ENCODE assay signal across 2 cellular contexts in genomic region chr6:1313364-1313754, GRCh38.
TF ChIP-seq lines count a peak whose summit lies in the region.

No MANE protein-coding gene starts in this region.

TF ChIP-seq in IMR-90, 13 proteins besides CTCF, POLR2A, EP300 and RAD21:
- TF ChIP-seq SMC3 (IDR thresholded peaks at IDR 0.05; ENCODE audit: low read depth, low read length) (no peak), ELK1 (IDR thresholded peaks at IDR 0.05; ENCODE audit: borderline replicate concordance, low read depth, low read length) (no peak), BHLHE40 (IDR thresholded peaks at IDR 0.05; ENCODE audit: low read depth, low read length) (no peak), MAFK (IDR thresholded peaks at IDR 0.05; ENCODE audit: low read depth, low read length) (no peak), USF2 (IDR thresholded peaks at IDR 0.05; ENCODE audit: low read depth, low read length) (no peak), RCOR1 (IDR thresholded peaks at IDR 0.05; ENCODE audit: insufficient replicate concordance, low read length) (no peak)

TF ChIP-seq in neural cell, 6 proteins besides CTCF, POLR2A, EP300 and RAD21:
- TF ChIP-seq MXI1 (conservative IDR thresholded peaks at IDR 0.05; ENCODE audit: poor library complexity, severe bottlenecking) (no peak), EZH2 (IDR thresholded peaks at IDR 0.05; ENCODE audit: borderline replicate concordance, insufficient read depth, low read length, poor library complexity, severe bottlenecking) (no peak), SMC3 (conservative IDR thresholded peaks at IDR 0.05; ENCODE audit: poor library complexity) (no peak), REST (IDR thresholded peaks at IDR 0.05; ENCODE audit: borderline replicate concordance) (no peak), POLR2AphosphoS5 (IDR thresholded peaks at IDR 0.05) (no peak), TAF1 (IDR thresholded peaks at IDR 0.05; ENCODE audit: low read depth) (no peak)
